7 cellular contexts compared by ENCODE assay signal in the genomic region with DNA sequence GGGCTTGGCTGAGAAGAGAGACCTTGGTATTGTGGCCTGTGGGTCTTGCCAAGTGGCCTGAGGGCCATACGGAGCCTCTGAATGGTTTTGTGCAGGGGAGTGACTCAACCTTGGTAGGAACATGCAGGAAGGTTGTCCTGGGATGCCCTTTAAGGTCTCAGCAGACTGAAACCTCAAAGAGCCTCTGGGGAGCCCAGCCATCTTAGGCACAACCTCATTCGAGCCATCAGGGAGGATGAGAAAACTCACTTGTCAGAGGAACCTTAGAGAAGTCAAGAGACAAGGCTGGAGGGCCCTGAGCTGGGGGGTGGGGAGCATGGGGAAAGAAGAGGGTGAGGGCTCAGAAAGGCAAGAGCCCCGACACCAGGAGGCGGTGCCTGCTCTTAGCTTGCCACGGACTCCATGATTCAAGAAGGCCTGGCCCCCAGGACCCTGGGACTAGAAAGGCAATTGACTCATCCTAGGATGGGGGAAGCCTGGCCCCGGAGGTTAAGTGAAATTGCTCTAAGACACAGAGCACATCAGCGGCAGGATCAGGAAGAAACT. TPM values are rescaled to one million over a fixed set of nuclear protein-coding genes. Genes with fewer than 3 reads are reported as not detected.
DNase-seq lines count a peak whose midpoint lies in the region; ATAC-seq, FAIRE-seq and TF ChIP-seq lines count a peak whose summit lies in the region.

No MANE protein-coding gene starts in this region.

- H3K36me3 ChIP-seq in HAP-1 (replicated peaks) (no peaks in the 10 kb centered on the region), MG63 (no peaks in the 10 kb centered on the region), kidney (ENCODE audit: control insufficient read depth in 1 of 2, insufficient read depth in 2 of 2, low read length in 2 of 2) (no peaks in the 10 kb centered on the region)

- peaks cover 13% of the 10 kb centered on the region for H3K4me1 ChIP-seq in HAP-1
- peaks cover 0 to 19% of the 10 kb centered on the region in 2 donors for H3K4me1 ChIP-seq in kidney (ENCODE audit: control insufficient read depth in 1 of 2, insufficient read depth in 1 of 2, low read depth in 1 of 2, low read length in 2 of 2)

- in situ Hi-C loops in HAP-1 (cut with MboI; ENCODE audit: low sequenced_read_pairs) (loop anchor here (5.0 kb wide), 1 partner anchor 52 kb away; no protein-coding TSS in a partner anchor), astrocyte of the cerebellum (cut with HindIII; ENCODE audit: low sequenced_read_pairs) (no loop called here)

- H3K4me3 ChIP-seq in HAP-1 (peak overlapping the region; percentile 31), MG63 (peak overlapping the region; percentile 41), astrocyte of the cerebellum (ENCODE audit: low read depth, low read length) (peak overlapping the region; percentile 35), kidney (ENCODE audit: low read length in 2 of 2) (peak overlapping the region in 1 of 2 donors; percentile 48)

- DNase-seq in HAP-1 (ENCODE audit: low spot score in 2 of 2) (peak in 1 of 2 experiments; percentile 44), MG63 (peak; percentile 84), astrocyte of the cerebellum (ENCODE audit: low read depth) (peak; percentile 62), kidney (peak; percentile 25), stromal cell of bone marrow (ENCODE audit: low read depth) (peak; percentile 78), NCI-H1048 (lab: John Stamatoyannopoulos, UW) (no peak)

- TF ChIP-seq CTCF in astrocyte of the cerebellum (IDR thresholded peaks at IDR 0.05; ENCODE audit: low read depth, low read length, missing control alignments), result no peak
- no peak for TF ChIP-seq CTCF in kidney (IDR thresholded peaks at IDR 0.05; ENCODE audit: borderline replicate concordance, extremely low read depth, insufficient read depth)

- no peaks in the 10 kb centered on the region for H3K9me3 ChIP-seq in HAP-1
- H3K9me3 ChIP-seq in MG63, result no peaks in the 10 kb centered on the region
- H3K9me3 ChIP-seq in kidney (ENCODE audit: control insufficient read depth in 1 of 2, low read length in 2 of 2), result no peaks in the 10 kb centered on the region

- FAIRE-seq in kidney (lab: Jason Lieb, UNC), result no peak

- H3K27ac ChIP-seq in kidney (ENCODE audit: low read depth in 2 of 2, low read length in 2 of 2), result peak overlapping the region; percentile 43 to 62

- intact Hi-C loops in kidney (cut with DNase I), result no loop called here

- ATAC-seq in GM18502 (IDR thresholded peaks at IDR 0.05; ENCODE audit: poor library complexity, unreplicated experiment), result peak; percentile 15

- H3K27me3 ChIP-seq in HAP-1 (ENCODE audit: low read depth), result no peaks in the 10 kb centered on the region
- H3K27me3 ChIP-seq in MG63, result no peaks in the 10 kb centered on the region

- peak overlapping the region; percentile 8 to 12 for H3K9ac ChIP-seq in kidney (ENCODE audit: low read length in 2 of 2)

RNA-seq across cellular contexts. Expression of a gene that starts 13.0 kb away (rescaled TPM):
- total RNA-seq in MG63 (2014; rRNA removed; shearing (Covaris generic); ENCODE audit: low replicate concordance), result 62.2 and 66.0 TPM in 2 replicates
- 69.5 TPM for total RNA-seq in kidney
- polyA plus RNA-seq in kidney (ENCODE audit: insufficient read depth, low read depth, low replicate concordance), result 148 TPM

RNA-seq across cellular contexts. Expression of a gene that starts 24.0 kb away (rescaled TPM):
- total RNA-seq in MG63 (2014; rRNA removed; shearing (Covaris generic); ENCODE audit: low replicate concordance), result not detected in 2 replicates
- total RNA-seq in kidney, result 23.3 TPM
- 2.5 TPM for polyA plus RNA-seq in kidney (ENCODE audit: insufficient read depth, low read depth, low replicate concordance)

RNA-seq across cellular contexts. Expression of a gene that starts 55.1 kb away (rescaled TPM):
- 10.4 and 11.5 TPM in 2 replicates for total RNA-seq in MG63 (2014; rRNA removed; shearing (Covaris generic); ENCODE audit: low replicate concordance)
- total RNA-seq in kidney, result 48.2 TPM
- polyA plus RNA-seq in kidney (ENCODE audit: insufficient read depth, low read depth, low replicate concordance), result 8.5 TPM

Comparison
In these comparisons a context has a peak if more than half of its experiments do, and no peak if none do; other contexts are left out.
1. RNA of a gene that starts 24.0 kb away (total RNA-seq): 23.3 TPM in kidney (single experiment); not detected in MG63; every median in the first group is over 10 times any median in the second.